Comparison of ENCODE assay signal across 1 cellular context in the genomic region with DNA sequence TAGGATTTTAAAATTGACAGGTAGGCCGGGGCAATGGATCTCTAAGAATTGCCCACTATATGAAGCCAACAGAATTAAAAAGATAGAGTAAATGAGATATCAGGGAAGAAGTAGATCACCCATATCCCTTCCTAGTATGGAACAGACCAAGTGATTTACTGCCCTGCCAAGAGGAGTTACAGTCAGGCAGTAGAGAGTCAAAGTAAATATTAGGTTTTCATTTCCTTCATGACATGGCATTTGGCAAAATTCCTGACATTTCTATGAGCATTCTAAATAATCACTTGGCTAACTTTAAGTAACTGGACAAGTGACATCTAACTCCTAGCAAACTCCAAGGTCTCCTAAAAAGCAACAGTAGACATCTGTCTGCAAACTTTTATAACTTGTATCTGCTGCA.
TF ChIP-seq lines count a peak whose summit lies in the region.

No MANE protein-coding gene starts in this region.

TF ChIP-seq in SK-N-SH treated with all-trans-retinoic acid at 6 μM for 48 hours, 23 proteins besides CTCF, POLR2A, EP300 and RAD21 (continued from another document):
- TF ChIP-seq, protein P1, sequence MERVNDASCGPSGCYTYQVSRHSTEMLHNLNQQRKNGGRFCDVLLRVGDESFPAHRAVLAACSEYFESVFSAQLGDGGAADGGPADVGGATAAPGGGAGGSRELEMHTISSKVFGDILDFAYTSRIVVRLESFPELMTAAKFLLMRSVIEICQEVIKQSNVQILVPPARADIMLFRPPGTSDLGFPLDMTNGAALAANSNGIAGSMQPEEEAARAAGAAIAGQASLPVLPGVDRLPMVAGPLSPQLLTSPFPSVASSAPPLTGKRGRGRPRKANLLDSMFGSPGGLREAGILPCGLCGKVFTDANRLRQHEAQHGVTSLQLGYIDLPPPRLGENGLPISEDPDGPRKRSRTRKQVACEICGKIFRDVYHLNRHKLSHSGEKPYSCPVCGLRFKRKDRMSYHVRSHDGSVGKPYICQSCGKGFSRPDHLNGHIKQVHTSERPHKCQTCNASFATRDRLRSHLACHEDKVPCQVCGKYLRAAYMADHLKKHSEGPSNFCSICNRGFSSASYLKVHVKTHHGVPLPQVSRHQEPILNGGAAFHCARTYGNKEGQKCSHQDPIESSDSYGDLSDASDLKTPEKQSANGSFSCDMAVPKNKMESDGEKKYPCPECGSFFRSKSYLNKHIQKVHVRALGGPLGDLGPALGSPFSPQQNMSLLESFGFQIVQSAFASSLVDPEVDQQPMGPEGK (CRISPR knock-in tag; IDR thresholded peaks at IDR 0.05; ENCODE audit: borderline replicate concordance) = no peak
- no peak for TF ChIP-seq POU6F1 (CRISPR knock-in tag; IDR thresholded peaks at IDR 0.05; ENCODE audit: borderline replicate concordance, low read depth)
TF ChIP-seq in SK-N-SH treated with all-trans-retinoic acid at 6 μM for 48 hours: peak in this region for 0.
